8 cellular contexts compared by ENCODE assay signal in the genomic region with DNA sequence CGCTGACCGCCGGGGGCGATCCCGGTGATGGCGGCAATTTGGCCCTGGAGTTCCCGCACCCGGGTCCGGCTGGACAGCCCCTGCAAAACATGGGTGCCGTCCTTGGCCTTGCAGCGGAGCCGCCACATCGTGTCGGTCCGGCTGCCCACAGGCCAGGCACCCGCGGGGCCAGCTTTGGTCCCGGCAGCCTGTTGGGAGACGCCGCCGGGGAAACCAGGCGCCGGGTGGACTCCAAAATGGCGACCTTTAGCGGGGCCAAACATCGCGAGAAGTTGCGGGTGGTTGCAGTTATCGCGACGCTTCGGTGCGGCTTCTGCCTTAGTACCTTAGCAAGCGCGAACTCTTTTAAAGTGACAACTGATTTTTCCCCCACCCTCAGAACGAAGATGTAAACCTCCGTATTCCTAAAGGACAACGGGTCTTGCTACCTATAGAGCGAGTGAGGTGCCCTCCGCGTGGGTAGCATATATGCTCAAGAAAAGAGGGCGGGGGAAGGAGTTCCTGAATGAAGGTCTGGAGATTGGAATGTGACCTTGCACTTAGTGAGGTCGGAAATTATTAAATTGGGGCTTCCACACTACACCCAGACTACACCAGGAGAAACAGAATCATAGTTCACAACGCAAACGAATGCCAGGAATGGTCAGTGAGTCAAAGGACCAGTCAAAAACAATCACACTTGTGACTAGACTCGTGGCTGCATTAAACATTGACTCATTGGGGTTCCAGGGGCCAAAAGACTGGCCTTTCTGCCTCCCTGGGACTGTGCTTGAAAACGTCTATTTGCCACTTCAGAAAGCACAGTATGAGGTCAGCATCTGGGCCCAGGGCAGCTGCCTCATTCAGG. TPM values are rescaled to one million over a fixed set of nuclear protein-coding genes. Genes with fewer than 3 reads are reported as not detected.
A peak's percentile ranks its signal among the peaks of the same experiment; 100 is the strongest.
DNase-seq lines count a peak whose midpoint lies in the region; ATAC-seq, FAIRE-seq and TF ChIP-seq lines count a peak whose summit lies in the region.

A gene (minus strand): TSS at position 441 of the 847 bp plus-strand sequence. CDS start 178 bp downstream, at position 263.

- intact Hi-C loops in kidney (cut with DNase I) = no loop called here

- peak within 1 kb of the TSS; percentile 74 to 88 for H3K9ac ChIP-seq in kidney (ENCODE audit: low read length in 2 of 2)

- H3K4me1 ChIP-seq in kidney (ENCODE audit: control insufficient read depth in 1 of 2, insufficient read depth in 1 of 2, low read depth in 1 of 2, low read length in 2 of 2) (peaks cover 12 to 23% of the 10 kb centered on the region in 2 donors), HAP-1 (no peaks in the 10 kb centered on the region; the same call in 1 of the 2 replicates)

- FAIRE-seq in GM18507 (lab: Jason Lieb, UNC) (peak; percentile 85), kidney (lab: Jason Lieb, UNC) (no peak)

- H3K4me3 ChIP-seq in kidney (ENCODE audit: low read length in 2 of 2) (peak within 1 kb of the TSS; percentile 79 to 96), HAP-1 (no peak within 1 kb of the TSS)

- TF ChIP-seq CTCF in kidney (IDR thresholded peaks at IDR 0.05; ENCODE audit: borderline replicate concordance, extremely low read depth, insufficient read depth) = no peak

- DNase-seq in GM18507 (ENCODE audit: extremely low spot score, insufficient read length, low read depth) = peak; percentile 64
- peak; percentile 91 to 98 for DNase-seq in NCI-H446 (lab: John Stamatoyannopoulos, UW)
- DNase-seq in activated CD4-positive, CD25-positive, alpha-beta regulatory T cell treated with anti-CD3 and anti-CD28 coated beads, Interleukin-2, amount 50 U/mL, for 72 hours = peak; percentile 88
- DNase-seq in cerebellar cortex (ENCODE audit: low spot score) = peak; percentile 94
- peak; percentile 97 for DNase-seq in kidney
- peak; percentile 87 for DNase-seq in stimulated activated CD4-positive, alpha-beta T cell treated with anti-CD3 and anti-CD28 coated beads, Interleukin-12 subunit alpha, Interleukin-12 subunit beta, amount 100 ng/mL, for 4 hours
- DNase-seq in HAP-1 (ENCODE audit: low spot score in 2 of 2) = no peak

- H3K36me3 ChIP-seq in kidney (ENCODE audit: control insufficient read depth in 1 of 2, insufficient read depth in 2 of 2, low read length in 2 of 2) (peaks cover 10 to 11% of the 10 kb centered on the region in 2 donors), HAP-1 (replicated peaks) (no peaks in the 10 kb centered on the region)

- no peaks in the 10 kb centered on the region for H3K27me3 ChIP-seq in HAP-1 (ENCODE audit: low read depth)

- peak; percentile 55 for ATAC-seq in HG03108 (IDR thresholded peaks at IDR 0.05; ENCODE audit: unreplicated experiment)

- in situ Hi-C loops in HAP-1 (cut with MboI; ENCODE audit: low sequenced_read_pairs) = no loop called here

- H3K9me3 ChIP-seq in kidney (ENCODE audit: control insufficient read depth in 1 of 2, low read length in 2 of 2) = no peaks in the 10 kb centered on the region
- no peaks in the 10 kb centered on the region for H3K9me3 ChIP-seq in HAP-1

- H3K27ac ChIP-seq in kidney (ENCODE audit: low read depth in 2 of 2, low read length in 2 of 2) = peak within 1 kb of the TSS; percentile 98 to 99

RNA-seq across cellular contexts. Expression of the gene that starts here (rescaled TPM):
- total RNA-seq in kidney = 6.2 TPM
- 2.7 TPM for polyA plus RNA-seq in kidney (ENCODE audit: insufficient read depth, low read depth, low replicate concordance)

Comparison
In these comparisons a context has a peak if more than half of its experiments do, and no peak if none do; other contexts are left out.
1. DNase-seq: peak in GM18507 (single experiment), NCI-H446 (2 of 2), activated CD4-positive, CD25-positive, alpha-beta regulatory T cell treated with anti-CD3 and anti-CD28 coated beads, Interleukin-2, amount 50 U/mL, for 72 hours (single experiment), cerebellar cortex (single experiment), kidney (single experiment) and stimulated activated CD4-positive, alpha-beta T cell treated with anti-CD3 and anti-CD28 coated beads, Interleukin-12 subunit alpha, Interleukin-12 subunit beta, amount 100 ng/mL, for 4 hours (single experiment); none in HAP-1 (0 of 2).